ENCODE assay signal across 20 cellular contexts in genomic region chr10:48710647-48711046, GRCh38. TPM values are rescaled to one million over a fixed set of nuclear protein-coding genes. Genes with fewer than 3 reads are reported as not detected.
"Had no signal": no experiment of that assay in that cellular context is flagged by ENCODE, and none has a peak within 500 bp of the region (broad histone marks: within the 10 kb centered on the region; RNA-seq: fewer than 3 reads in every experiment).

No MANE protein-coding gene starts in this region.

- H3K27ac Mint-ChIP-seq: immature natural killer cell; naive thymus-derived CD8-positive, alpha-beta T cell had no signal

- DNase-seq: cortex of kidney; dorsolateral prefrontal cortex; effector CD8-positive, alpha-beta T cell; immature natural killer cell; kidney; left colon; mammary epithelial cell; mucosa of descending colon; naive thymus-derived CD8-positive, alpha-beta T cell; psoas muscle; retina; small intestine; stimulated activated CD4-positive, alpha-beta T cell treated with anti-CD3 and anti-CD28 coated beads, Interleukin-12 subunit alpha, Interleukin-12 subunit beta, amount 100 ng/mL, for 4 hours; stimulated activated naive CD8-positive, alpha-beta T cell treated with anti-CD3 and anti-CD28 coated beads, Interleukin-15, Interleukin-2, amounts not matched to agents 100 U/mL and 50 U/mL, for 24 hours; upper lobe of left lung; uterus had no signal

- H3K36me3 ChIP-seq: tibial artery, upper lobe of left lung, uterus had no signal

- H3K36me3 Mint-ChIP-seq: immature natural killer cell; naive thymus-derived CD8-positive, alpha-beta T cell had no signal

- H3K4me1 Mint-ChIP-seq: immature natural killer cell had no signal

- H3K4me3 Mint-ChIP-seq: immature natural killer cell; naive thymus-derived CD8-positive, alpha-beta T cell had no signal

- H3K27me3 ChIP-seq: neutrophil, tibial artery, upper lobe of left lung, uterus had no signal

- H3K4me1 ChIP-seq: psoas muscle, uterus had no signal

- ATAC-seq: esophagus mucosa; left colon; mucosa of descending colon; naive thymus-derived CD8-positive, alpha-beta T cell; psoas muscle; stimulated activated naive CD8-positive, alpha-beta T cell treated with anti-CD3 and anti-CD28 coated beads, Interleukin-15, Interleukin-2, amounts not matched to agents 100 U/mL and 50 U/mL, for 24 hours had no signal

- H3K27ac ChIP-seq: dorsolateral prefrontal cortex, neutrophil, psoas muscle, tibial artery, upper lobe of left lung, uterus had no signal

- H3K9me3 ChIP-seq: mucosa of descending colon, neutrophil, psoas muscle, tibial artery, uterus had no signal

- H3K4me3 ChIP-seq: dorsolateral prefrontal cortex, mucosa of descending colon, psoas muscle, tibial artery, upper lobe of left lung, uterus had no signal

RNA-seq across cellular contexts. Expression of gene WDFY4, which starts 26.0 kb away (rescaled TPM):
- polyA plus RNA-seq: neural cell had no signal
